ENCODE assay signal across 17 cellular contexts in genomic region chr7:111388912-111389311, GRCh38.
A peak's percentile ranks its signal among the peaks of the same experiment; 100 is the strongest.
DNase-seq lines count a peak whose midpoint lies in the region; ATAC-seq and TF ChIP-seq lines count a peak whose summit lies in the region.
"Had no signal": no experiment of that assay in that cellular context is flagged by ENCODE, and none has a peak within 500 bp of the region (broad histone marks: within the 10 kb centered on the region; RNA-seq: fewer than 3 reads in every experiment).

No MANE protein-coding gene starts in this region.

- H3K27ac ChIP-seq in testis (peak overlapping the region; percentile 21 to 31), vagina (no peak overlapping the region)
- H3K27ac ChIP-seq: esophagus muscularis mucosa, lower lobe of right lung, neutrophil, skin epidermis, thyroid gland had no signal

- ATAC-seq in GM19025 (IDR thresholded peaks at IDR 0.05; ENCODE audit: low read depth, unreplicated experiment) (peak; percentile 55), GM21737 (IDR thresholded peaks at IDR 0.05; ENCODE audit: unreplicated experiment) (peak; percentile 59), HG03175 (IDR thresholded peaks at IDR 0.05; ENCODE audit: unreplicated experiment) (peak; percentile 89)
- ATAC-seq: activated CD4-positive, CD25-positive, alpha-beta regulatory T cell treated with anti-CD3 and anti-CD28 coated beads, Interleukin-2, amount 50 U/mL, for 24 hours; activated naive CD8-positive, alpha-beta T cell treated with anti-CD3 and anti-CD28 coated beads, Interleukin-2, amount 50 U/mL, for 24 hours; lower lobe of right lung had no signal

- TF ChIP-seq CTCF in testis (IDR thresholded peaks at IDR 0.05) (no peak), vagina (IDR thresholded peaks at IDR 0.05) (no peak)

- 31 to 60% methylated on average over 2 of the region's 2 CpGs for WGBS in testis, 2 donors

- H3K36me3 ChIP-seq in testis (ENCODE audit: low read depth, missing control alignments) (no peaks in the 10 kb centered on the region), vagina (no peaks in the 10 kb centered on the region)
- H3K36me3 ChIP-seq: esophagus muscularis mucosa, lower lobe of right lung, neutrophil, thyroid gland had no signal

- H3K27me3 ChIP-seq in testis (no peaks in the 10 kb centered on the region), vagina (no peaks in the 10 kb centered on the region)
- H3K27me3 ChIP-seq: esophagus muscularis mucosa, neutrophil, thyroid gland had no signal

- DNase-seq in testis (no peak), vagina (ENCODE audit: extremely low spot score in 2 of 2) (no peak), GM03348 (ENCODE audit: low spot score) (no peak), EL (no peak)
- DNase-seq: activated naive CD8-positive, alpha-beta T cell treated with anti-CD3 and anti-CD28 coated beads, Interleukin-2, amount 50 U/mL, for 24 hours; CD4-positive, alpha-beta T cell; cortex of kidney; lower lobe of right lung; NCI-H2171; thyroid gland had no signal

- TF ChIP-seq POLR2A in testis (IDR thresholded peaks at IDR 0.05) (no peak), vagina (IDR thresholded peaks at IDR 0.05) (no peak)

- no peaks in the 10 kb centered on the region for H3K9me3 ChIP-seq in testis
- H3K9me3 ChIP-seq in vagina, result no peaks in the 10 kb centered on the region
- H3K9me3 ChIP-seq: esophagus muscularis mucosa, lower lobe of right lung, neutrophil, thyroid gland had no signal

- H3K4me3 ChIP-seq in testis (no peak overlapping the region), vagina (no peak overlapping the region)
- H3K4me3 ChIP-seq: esophagus muscularis mucosa, lower lobe of right lung, skin epidermis, thyroid gland had no signal

- H3K4me1 ChIP-seq in testis, result peaks cover 34% of the 10 kb centered on the region
- peaks cover 20% of the 10 kb centered on the region for H3K4me1 ChIP-seq in vagina
- H3K4me1 ChIP-seq: thyroid gland had no signal

- intact Hi-C loops in testis (cut with DNase I; ENCODE audit: low total_unique reads), result no loop called here
- intact Hi-C loops in vagina (cut with DNase I), result no loop called here
